In genomic region chr9:98333703-98334582, GRCh38 we compare ENCODE assay signal across 1 cellular context.
TF ChIP-seq lines count a peak whose summit lies in the region.

No MANE protein-coding gene starts in this region.

TF ChIP-seq in K562, 482 proteins besides CTCF, POLR2A, EP300 and RAD21 (continued from another document):
- no peak for TF ChIP-seq FOXO4 (CRISPR knock-in tag; IDR thresholded peaks at IDR 0.05)
- TF ChIP-seq SMARCE1 (IDR thresholded peaks at IDR 0.05) = peak; percentile 73
- TF ChIP-seq, protein P1, sequence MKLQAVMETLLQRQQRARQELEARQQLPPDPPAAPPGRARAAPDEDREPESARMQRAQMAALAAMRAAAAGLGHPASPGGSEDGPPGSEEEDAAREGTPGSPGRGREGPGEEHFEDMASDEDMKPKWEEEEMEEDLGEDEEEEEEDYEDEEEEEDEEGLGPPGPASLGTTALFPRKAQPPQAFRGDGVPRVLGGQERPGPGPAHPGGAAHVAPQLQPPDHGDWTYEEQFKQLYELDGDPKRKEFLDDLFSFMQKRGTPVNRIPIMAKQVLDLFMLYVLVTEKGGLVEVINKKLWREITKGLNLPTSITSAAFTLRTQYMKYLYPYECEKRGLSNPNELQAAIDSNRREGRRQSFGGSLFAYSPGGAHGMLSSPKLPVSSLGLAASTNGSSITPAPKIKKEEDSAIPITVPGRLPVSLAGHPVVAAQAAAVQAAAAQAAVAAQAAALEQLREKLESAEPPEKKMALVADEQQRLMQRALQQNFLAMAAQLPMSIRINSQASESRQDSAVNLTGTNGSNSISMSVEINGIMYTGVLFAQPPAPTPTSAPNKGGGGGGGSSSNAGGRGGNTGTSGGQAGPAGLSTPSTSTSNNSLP (IDR thresholded peaks at IDR 0.05; ENCODE audit: borderline replicate concordance, low read depth, low read length) = no peak
- TF ChIP-seq, protein P2, sequence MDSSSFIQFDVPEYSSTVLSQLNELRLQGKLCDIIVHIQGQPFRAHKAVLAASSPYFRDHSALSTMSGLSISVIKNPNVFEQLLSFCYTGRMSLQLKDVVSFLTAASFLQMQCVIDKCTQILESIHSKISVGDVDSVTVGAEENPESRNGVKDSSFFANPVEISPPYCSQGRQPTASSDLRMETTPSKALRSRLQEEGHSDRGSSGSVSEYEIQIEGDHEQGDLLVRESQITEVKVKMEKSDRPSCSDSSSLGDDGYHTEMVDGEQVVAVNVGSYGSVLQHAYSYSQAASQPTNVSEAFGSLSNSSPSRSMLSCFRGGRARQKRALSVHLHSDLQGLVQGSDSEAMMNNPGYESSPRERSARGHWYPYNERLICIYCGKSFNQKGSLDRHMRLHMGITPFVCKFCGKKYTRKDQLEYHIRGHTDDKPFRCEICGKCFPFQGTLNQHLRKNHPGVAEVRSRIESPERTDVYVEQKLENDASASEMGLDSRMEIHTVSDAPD (CRISPR knock-in tag; IDR thresholded peaks at IDR 0.05) = no peak
- peak; percentile 70; the same call in 1 of the 2 replicates for TF ChIP-seq CTBP1 (IDR thresholded peaks at IDR 0.05; ENCODE audit: borderline replicate concordance)
- no peak for TF ChIP-seq PTBP1 (IDR thresholded peaks at IDR 0.05; ENCODE audit: low read depth, low read length)
- no peak for TF ChIP-seq CCAR2 (IDR thresholded peaks at IDR 0.05; ENCODE audit: low read depth, low read length)
- TF ChIP-seq, protein P3, sequence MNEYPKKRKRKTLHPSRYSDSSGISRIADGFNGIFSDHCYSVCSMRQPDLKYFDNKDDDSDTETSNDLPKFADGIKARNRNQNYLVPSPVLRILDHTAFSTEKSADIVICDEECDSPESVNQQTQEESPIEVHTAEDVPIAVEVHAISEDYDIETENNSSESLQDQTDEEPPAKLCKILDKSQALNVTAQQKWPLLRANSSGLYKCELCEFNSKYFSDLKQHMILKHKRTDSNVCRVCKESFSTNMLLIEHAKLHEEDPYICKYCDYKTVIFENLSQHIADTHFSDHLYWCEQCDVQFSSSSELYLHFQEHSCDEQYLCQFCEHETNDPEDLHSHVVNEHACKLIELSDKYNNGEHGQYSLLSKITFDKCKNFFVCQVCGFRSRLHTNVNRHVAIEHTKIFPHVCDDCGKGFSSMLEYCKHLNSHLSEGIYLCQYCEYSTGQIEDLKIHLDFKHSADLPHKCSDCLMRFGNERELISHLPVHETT (CRISPR knock-in tag; conservative IDR thresholded peaks at IDR 0.05 in 1 of 2, IDR thresholded peaks at IDR 0.05 in 1 of 2) = no peak
- no peak for TF ChIP-seq ETS2 (tag; IDR thresholded peaks at IDR 0.05; ENCODE audit: borderline replicate concordance, poor library complexity, severe bottlenecking)
- TF ChIP-seq, protein P4, sequence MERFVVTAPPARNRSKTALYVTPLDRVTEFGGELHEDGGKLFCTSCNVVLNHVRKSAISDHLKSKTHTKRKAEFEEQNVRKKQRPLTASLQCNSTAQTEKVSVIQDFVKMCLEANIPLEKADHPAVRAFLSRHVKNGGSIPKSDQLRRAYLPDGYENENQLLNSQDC (CRISPR knock-in tag; IDR thresholded peaks at IDR 0.05) = no peak
- TF ChIP-seq RCOR1 (IDR thresholded peaks at IDR 0.05; ENCODE audit: borderline replicate concordance in 1 of 2, low read depth in 2 of 2, low read length in 2 of 2) = peak in 1 of 2 experiments; percentile 90; a peak in 2 of 4 replicates
- no peak for TF ChIP-seq KAT7 (CRISPR knock-in tag; IDR thresholded peaks at IDR 0.05; ENCODE audit: borderline replicate concordance)
- 0 out of 2 replicates have a peak, but pooled peaks have one; percentile 49 for TF ChIP-seq SMARCA5 (IDR thresholded peaks at IDR 0.05)
- peak; percentile 79 to 86 for TF ChIP-seq KDM1A (IDR thresholded peaks at IDR 0.05)
- TF ChIP-seq ZNF318 (IDR thresholded peaks at IDR 0.05; ENCODE audit: borderline replicate concordance in 1 of 2, low read depth in 1 of 2) = no peak
- TF ChIP-seq CBFB (CRISPR knock-in tag; IDR thresholded peaks at IDR 0.05) = no peak
- no peak for TF ChIP-seq E4F1 (CRISPR knock-in tag; IDR thresholded peaks at IDR 0.05; ENCODE audit: borderline replicate concordance)
- TF ChIP-seq TFAM (CRISPR knock-in tag; conservative IDR thresholded peaks at IDR 0.05) = no peak
- TF ChIP-seq, protein P5, sequence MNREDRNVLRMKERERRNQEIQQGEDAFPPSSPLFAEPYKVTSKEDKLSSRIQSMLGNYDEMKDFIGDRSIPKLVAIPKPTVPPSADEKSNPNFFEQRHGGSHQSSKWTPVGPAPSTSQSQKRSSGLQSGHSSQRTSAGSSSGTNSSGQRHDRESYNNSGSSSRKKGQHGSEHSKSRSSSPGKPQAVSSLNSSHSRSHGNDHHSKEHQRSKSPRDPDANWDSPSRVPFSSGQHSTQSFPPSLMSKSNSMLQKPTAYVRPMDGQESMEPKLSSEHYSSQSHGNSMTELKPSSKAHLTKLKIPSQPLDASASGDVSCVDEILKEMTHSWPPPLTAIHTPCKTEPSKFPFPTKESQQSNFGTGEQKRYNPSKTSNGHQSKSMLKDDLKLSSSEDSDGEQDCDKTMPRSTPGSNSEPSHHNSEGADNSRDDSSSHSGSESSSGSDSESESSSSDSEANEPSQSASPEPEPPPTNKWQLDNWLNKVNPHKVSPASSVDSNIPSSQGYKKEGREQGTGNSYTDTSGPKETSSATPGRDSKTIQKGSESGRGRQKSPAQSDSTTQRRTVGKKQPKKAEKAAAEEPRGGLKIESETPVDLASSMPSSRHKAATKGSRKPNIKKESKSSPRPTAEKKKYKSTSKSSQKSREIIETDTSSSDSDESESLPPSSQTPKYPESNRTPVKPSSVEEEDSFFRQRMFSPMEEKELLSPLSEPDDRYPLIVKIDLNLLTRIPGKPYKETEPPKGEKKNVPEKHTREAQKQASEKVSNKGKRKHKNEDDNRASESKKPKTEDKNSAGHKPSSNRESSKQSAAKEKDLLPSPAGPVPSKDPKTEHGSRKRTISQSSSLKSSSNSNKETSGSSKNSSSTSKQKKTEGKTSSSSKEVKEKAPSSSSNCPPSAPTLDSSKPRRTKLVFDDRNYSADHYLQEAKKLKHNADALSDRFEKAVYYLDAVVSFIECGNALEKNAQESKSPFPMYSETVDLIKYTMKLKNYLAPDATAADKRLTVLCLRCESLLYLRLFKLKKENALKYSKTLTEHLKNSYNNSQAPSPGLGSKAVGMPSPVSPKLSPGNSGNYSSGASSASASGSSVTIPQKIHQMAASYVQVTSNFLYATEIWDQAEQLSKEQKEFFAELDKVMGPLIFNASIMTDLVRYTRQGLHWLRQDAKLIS (CRISPR knock-in tag; IDR thresholded peaks at IDR 0.05) = no peak
- no peak for TF ChIP-seq KLF6 (CRISPR knock-in tag; IDR thresholded peaks at IDR 0.05; ENCODE audit: borderline replicate concordance)
- no peak for TF ChIP-seq ZNF121 (CRISPR knock-in tag; conservative IDR thresholded peaks at IDR 0.05)
- TF ChIP-seq NELFE (IDR thresholded peaks at IDR 0.05; ENCODE audit: insufficient read depth, insufficient read length) = no peak
